Comparison of ENCODE assay signal across 8 cellular contexts in genomic region chr5:69217732-69218568, GRCh38. TPM values are rescaled to one million over a fixed set of nuclear protein-coding genes. Genes with fewer than 3 reads are reported as not detected.
A peak's percentile ranks its signal among the peaks of the same experiment; 100 is the strongest.
DNase-seq lines count a peak whose midpoint lies in the region; TF ChIP-seq lines count a peak whose summit lies in the region.

No MANE protein-coding gene starts in this region.

- peak; percentile 94 for DNase-seq in EH (ENCODE audit: low read depth)
- DNase-seq in GM23248: peak; percentile 96
- DNase-seq in Karpas-422: peak; percentile 98
- DNase-seq in RPMI7951 (ENCODE audit: low read depth): peak; percentile 89
- DNase-seq in activated T-helper 2 cell treated with anti-CD3 and anti-CD28 coated beads, Interferon-gamma antibody, Interleukin-2, Interleukin-4, amounts not matched to agents 10 μg/mL and 5 μg/mL and 100 μg/mL, durations not matched to agents 14 hours and 24 hours and 36 hours (ENCODE audit: low spot score): peak; percentile 88
- DNase-seq in fibroblast of pulmonary artery (ENCODE audit: low read depth): peak; percentile 92

- no peaks in the 10 kb centered on the region for H3K9me3 ChIP-seq in GM23248 (ENCODE audit: low read depth)
- no peaks in the 10 kb centered on the region for H3K9me3 ChIP-seq in Karpas-422 (ENCODE audit: low read length)

- H3K4me2 ChIP-seq in GM23248 (ENCODE audit: unreplicated experiment): peak overlapping the region; percentile 92
- H3K4me2 ChIP-seq in Karpas-422 (ENCODE audit: low read depth, low read length, poor library complexity, severe bottlenecking): peak overlapping the region; percentile 97

- no peaks in the 10 kb centered on the region for H3K27me3 Mint-ChIP-seq in activated T-helper 2 cell treated with anti-CD3 and anti-CD28 coated beads, Interferon-gamma antibody, Interleukin-2, Interleukin-4, amounts not matched to agents 10 μg/mL and 5 μg/mL and 100 μg/mL, durations not matched to agents 14 hours and 24 hours and 36 hours (ENCODE audit: low read depth)
- no peaks in the 10 kb centered on the region for H3K27me3 Mint-ChIP-seq in nephron (ENCODE audit: low read depth)
- no peaks in the 10 kb centered on the region for H3K27me3 Mint-ChIP-seq in stimulated activated naive CD8-positive, alpha-beta T cell treated with anti-CD3 and anti-CD28 coated beads, Interleukin-15, Interleukin-2, amounts not matched to agents 100 ng/mL and 50 ng/mL, for 24 hours

- H2AFZ ChIP-seq in GM23248 (peak overlapping the region; percentile 96), Karpas-422 (ENCODE audit: low read length) (peak overlapping the region; percentile 96)

- intact Hi-C loops in activated T-helper 2 cell treated with anti-CD3 and anti-CD28 coated beads, Interferon-gamma antibody, Interleukin-2, Interleukin-4, amounts not matched to agents 10 μg/mL and 5 μg/mL and 100 μg/mL, durations not matched to agents 14 hours and 24 hours and 36 hours (cut with micrococcal nuclease): loop anchor here (1.0 to 10.0 kb wide), 6 partner anchors 16 to 151 kb away; partner anchors contain the start of genes AK6, CCDC125, CCNB1 and CDK7

- peaks cover 10% of the 10 kb centered on the region for H3K4me1 Mint-ChIP-seq in activated T-helper 2 cell treated with anti-CD3 and anti-CD28 coated beads, Interferon-gamma antibody, Interleukin-2, Interleukin-4, amounts not matched to agents 10 μg/mL and 5 μg/mL and 100 μg/mL, durations not matched to agents 14 hours and 24 hours and 36 hours (ENCODE audit: low read depth)
- peaks cover 14% of the 10 kb centered on the region for H3K4me1 Mint-ChIP-seq in nephron
- peaks cover 26% of the 10 kb centered on the region for H3K4me1 Mint-ChIP-seq in stimulated activated naive CD8-positive, alpha-beta T cell treated with anti-CD3 and anti-CD28 coated beads, Interleukin-15, Interleukin-2, amounts not matched to agents 100 ng/mL and 50 ng/mL, for 24 hours (ENCODE audit: low read depth)

- H3K4me3 ChIP-seq in GM23248 (peak overlapping the region; percentile 96), Karpas-422 (ENCODE audit: low read length) (peak overlapping the region; percentile 93), fibroblast of pulmonary artery (replicated peaks; ENCODE audit: low read depth, low read length) (peak overlapping the region; percentile 99)

- H3K4me1 ChIP-seq in GM23248 (ENCODE audit: insufficient read depth): peaks cover 17% of the 10 kb centered on the region
- H3K4me1 ChIP-seq in Karpas-422 (ENCODE audit: low read length): peaks cover 25% of the 10 kb centered on the region

- H3K9me3 Mint-ChIP-seq in activated T-helper 2 cell treated with anti-CD3 and anti-CD28 coated beads, Interferon-gamma antibody, Interleukin-2, Interleukin-4, amounts not matched to agents 10 μg/mL and 5 μg/mL and 100 μg/mL, durations not matched to agents 14 hours and 24 hours and 36 hours: no peaks in the 10 kb centered on the region
- no peaks in the 10 kb centered on the region for H3K9me3 Mint-ChIP-seq in nephron
- H3K9me3 Mint-ChIP-seq in stimulated activated naive CD8-positive, alpha-beta T cell treated with anti-CD3 and anti-CD28 coated beads, Interleukin-15, Interleukin-2, amounts not matched to agents 100 ng/mL and 50 ng/mL, for 24 hours: no peaks in the 10 kb centered on the region

- H3K36me3 ChIP-seq in GM23248 (ENCODE audit: low read depth) (no peaks in the 10 kb centered on the region), Karpas-422 (ENCODE audit: insufficient read depth, low read length) (peaks cover 7% of the 10 kb centered on the region; the same call in 1 of the 2 replicates)

- H3K79me2 ChIP-seq in GM23248 (ENCODE audit: insufficient read depth) (peaks cover 46% of the 10 kb centered on the region), Karpas-422 (ENCODE audit: low read length) (peaks cover 43% of the 10 kb centered on the region)

- 0 out of 2 replicates have a peak, but pooled peaks cover 10% of the 10 kb centered on the region for H3F3A ChIP-seq in GM23248 (ENCODE audit: insufficient read depth)

- H3K36me3 Mint-ChIP-seq in activated T-helper 2 cell treated with anti-CD3 and anti-CD28 coated beads, Interferon-gamma antibody, Interleukin-2, Interleukin-4, amounts not matched to agents 10 μg/mL and 5 μg/mL and 100 μg/mL, durations not matched to agents 14 hours and 24 hours and 36 hours (ENCODE audit: low read depth): peaks cover 16% of the 10 kb centered on the region
- H3K36me3 Mint-ChIP-seq in nephron (ENCODE audit: low read depth): peaks cover 27% of the 10 kb centered on the region
- peaks cover 6% of the 10 kb centered on the region for H3K36me3 Mint-ChIP-seq in stimulated activated naive CD8-positive, alpha-beta T cell treated with anti-CD3 and anti-CD28 coated beads, Interleukin-15, Interleukin-2, amounts not matched to agents 100 ng/mL and 50 ng/mL, for 24 hours (ENCODE audit: low read depth)

- TF ChIP-seq CTCF in fibroblast of pulmonary artery (IDR thresholded peaks at IDR 0.05; ENCODE audit: low read length, missing control alignments): peak; percentile 7
- peak; percentile 34 to 44 (median 42) for TF ChIP-seq CTCF in nephron (IDR thresholded peaks at IDR 0.05; ENCODE audit: unreplicated experiment in 3 of 3)

- H3K27ac ChIP-seq in GM23248: peak overlapping the region; percentile 48
- peak overlapping the region; percentile 77 for H3K27ac ChIP-seq in Karpas-422 (ENCODE audit: low read length)

- H4K20me1 ChIP-seq in GM23248 (ENCODE audit: insufficient read depth) (no peaks in the 10 kb centered on the region), Karpas-422 (ENCODE audit: insufficient read depth, low read depth, low read length) (no peaks in the 10 kb centered on the region)

- in situ Hi-C loops in GM23248 (cut with MboI): no loop called here

- H3K27me3 ChIP-seq in GM23248 (replicated peaks; ENCODE audit: insufficient read depth) (no peaks in the 10 kb centered on the region), Karpas-422 (ENCODE audit: low read length) (no peaks in the 10 kb centered on the region)

- WGBS in GM23248 (ENCODE audit: low coverage in 1 of 2, low lambda C conversion rate in 2 of 2, missing lambda C conversion rate in 2 of 2), 2 experiments: 2% methylated on average over 64 to 65 of the region's 65 CpGs

- H3K9ac ChIP-seq in GM23248: peak overlapping the region; percentile 78
- peak overlapping the region; percentile 96 for H3K9ac ChIP-seq in Karpas-422 (ENCODE audit: low read length)

- H3K4me3 Mint-ChIP-seq in activated T-helper 2 cell treated with anti-CD3 and anti-CD28 coated beads, Interferon-gamma antibody, Interleukin-2, Interleukin-4, amounts not matched to agents 10 μg/mL and 5 μg/mL and 100 μg/mL, durations not matched to agents 14 hours and 24 hours and 36 hours (ENCODE audit: low read depth): peak overlapping the region; percentile 98
- peak overlapping the region; percentile 96 to 99 (median 98) for H3K4me3 Mint-ChIP-seq in nephron
- H3K4me3 Mint-ChIP-seq in stimulated activated naive CD8-positive, alpha-beta T cell treated with anti-CD3 and anti-CD28 coated beads, Interleukin-15, Interleukin-2, amounts not matched to agents 100 ng/mL and 50 ng/mL, for 24 hours: peak overlapping the region; percentile 99

- H3K9me2 ChIP-seq in GM23248 (ENCODE audit: insufficient read depth): no peaks in the 10 kb centered on the region
- H3K9me2 ChIP-seq in Karpas-422 (replicated peaks; ENCODE audit: insufficient read depth, low read length): no peaks in the 10 kb centered on the region

- peak overlapping the region; percentile 97 for H3K27ac Mint-ChIP-seq in activated T-helper 2 cell treated with anti-CD3 and anti-CD28 coated beads, Interferon-gamma antibody, Interleukin-2, Interleukin-4, amounts not matched to agents 10 μg/mL and 5 μg/mL and 100 μg/mL, durations not matched to agents 14 hours and 24 hours and 36 hours
- H3K27ac Mint-ChIP-seq in nephron: peak overlapping the region; percentile 94 to 97 (median 97)
- H3K27ac Mint-ChIP-seq in stimulated activated naive CD8-positive, alpha-beta T cell treated with anti-CD3 and anti-CD28 coated beads, Interleukin-15, Interleukin-2, amounts not matched to agents 100 ng/mL and 50 ng/mL, for 24 hours: peak overlapping the region; percentile 94

RNA-seq across cellular contexts. Expression of gene CDK7, which starts 16.7 kb away (rescaled TPM):
- 48.9 and 60.4 TPM in 2 replicates for total RNA-seq in GM23248 (2014; rRNA removed; shearing (Covaris generic))
- polyA plus RNA-seq in GM23248 (2016; fragmentation: Nextera tagmentation; extraction: Ambion mirVana): 55.7 and 58.9 TPM in 2 replicates
- 42.1 and 47.1 TPM in 2 replicates for total RNA-seq in Karpas-422 (2014; rRNA removed; shearing (Covaris generic); ENCODE audit: low replicate concordance)
- 43.0 and 45.4 TPM in 2 replicates for total RNA-seq in RPMI7951 (2014; rRNA removed; shearing (Covaris generic))
- 46.0 and 49.4 TPM in 2 replicates for total RNA-seq in activated T-helper 2 cell treated with anti-CD3 and anti-CD28 coated beads, Interferon-gamma antibody, Interleukin-2, Interleukin-4, amounts not matched to agents 10 μg/mL and 5 μg/mL and 100 μg/mL, durations not matched to agents 14 hours and 24 hours and 36 hours

RNA-seq across cellular contexts. Expression of gene CENPH, which starts 28.6 kb away (rescaled TPM):
- 14.7 and 16.7 TPM in 2 replicates for total RNA-seq in GM23248 (2014; rRNA removed; shearing (Covaris generic))
- polyA plus RNA-seq in GM23248 (2016; fragmentation: Nextera tagmentation; extraction: Ambion mirVana): 11.0 and 12.5 TPM in 2 replicates
- 34.1 and 37.0 TPM in 2 replicates for total RNA-seq in Karpas-422 (2014; rRNA removed; shearing (Covaris generic); ENCODE audit: low replicate concordance)
- 56.5 and 57.9 TPM in 2 replicates for total RNA-seq in RPMI7951 (2014; rRNA removed; shearing (Covaris generic))
- total RNA-seq in activated T-helper 2 cell treated with anti-CD3 and anti-CD28 coated beads, Interferon-gamma antibody, Interleukin-2, Interleukin-4, amounts not matched to agents 10 μg/mL and 5 μg/mL and 100 μg/mL, durations not matched to agents 14 hours and 24 hours and 36 hours: 35.3 and 37.0 TPM in 2 replicates

RNA-seq across cellular contexts. Expression of gene CCNB1, which starts 51.0 kb away (rescaled TPM):
- total RNA-seq in GM23248 (2014; rRNA removed; shearing (Covaris generic)): 66.7 and 73.6 TPM in 2 replicates
- 94.3 and 94.6 TPM in 2 replicates for polyA plus RNA-seq in GM23248 (2016; fragmentation: Nextera tagmentation; extraction: Ambion mirVana)
- 58.5 and 96.4 TPM in 2 replicates for total RNA-seq in Karpas-422 (2014; rRNA removed; shearing (Covaris generic); ENCODE audit: low replicate concordance)
- total RNA-seq in RPMI7951 (2014; rRNA removed; shearing (Covaris generic)): 474 and 526 TPM in 2 replicates
- 152 and 164 TPM in 2 replicates for total RNA-seq in activated T-helper 2 cell treated with anti-CD3 and anti-CD28 coated beads, Interferon-gamma antibody, Interleukin-2, Interleukin-4, amounts not matched to agents 10 μg/mL and 5 μg/mL and 100 μg/mL, durations not matched to agents 14 hours and 24 hours and 36 hours

Comparison
In these comparisons a context has a peak if more than half of its experiments do, and no peak if none do; other contexts are left out.
1. Peak in every context shown above with its lines: DNase-seq, H3K4me3 ChIP-seq and H3K27ac ChIP-seq.